Comparison of ENCODE assay signal across 18 cellular contexts in genomic region chr15:65275728-65276126, GRCh38. TPM values are rescaled to one million over a fixed set of nuclear protein-coding genes. Genes with fewer than 3 reads are reported as not detected.
DNase-seq lines count a peak whose midpoint lies in the region; ATAC-seq and TF ChIP-seq lines count a peak whose summit lies in the region.
"Had no signal": no experiment of that assay in that cellular context is flagged by ENCODE, and none has a peak within 500 bp of the region (broad histone marks: within the 10 kb centered on the region; RNA-seq: fewer than 3 reads in every experiment).

No MANE protein-coding gene starts in this region.

- peak overlapping the region; percentile 21 for H3K27ac ChIP-seq in AG04450 (ENCODE audit: low read depth, low read length)
- H3K27ac ChIP-seq: body of pancreas, left ventricle myocardium inferior, parathyroid adenoma, SJCRH30 had no signal

- H3K4me3 ChIP-seq in AG04450 (ENCODE audit: low read depth, low read length): no peak overlapping the region
- H3K4me3 ChIP-seq: body of pancreas, left ventricle myocardium inferior, SJCRH30 had no signal

- H3K36me3 Mint-ChIP-seq in activated T-helper 17 cell treated with anti-CD3 and anti-CD28 coated beads, Interleukin-2, amount 50 U/mL, for 72 hours (ENCODE audit: low read depth): peaks cover 11% of the 10 kb centered on the region

- no peaks in the 10 kb centered on the region for H3K9me3 Mint-ChIP-seq in activated T-helper 17 cell treated with anti-CD3 and anti-CD28 coated beads, Interleukin-2, amount 50 U/mL, for 72 hours
- H3K9me3 Mint-ChIP-seq: endodermal cell had no signal

- intact Hi-C loops in left colon (cut with DNase I, micrococcal nuclease) (loop anchor here in 1 of 2 donors (2.0 kb wide), 1 partner anchor 87 kb away; no protein-coding TSS in a partner anchor), posterior cingulate gyrus (cut with DNase I) (no loop called here)

- no peaks in the 10 kb centered on the region for H3K27me3 ChIP-seq in AG04450 (ENCODE audit: control insufficient read depth, insufficient read depth, low read length)
- H3K27me3 ChIP-seq: body of pancreas, SJCRH30 had no signal

- peaks cover 21% of the 10 kb centered on the region for H3K4me1 Mint-ChIP-seq in activated T-helper 17 cell treated with anti-CD3 and anti-CD28 coated beads, Interleukin-2, amount 50 U/mL, for 72 hours

- POLR2A ChIA-PET in AG04450 (lab: Yijun Ruan, JAX): interaction anchor here (0.6 to 1.2 kb wide), 2 partner anchors 90 to 362 kb away, joined by 3 read pairs; partner anchors contain the start of gene CLPX

- H3K27ac Mint-ChIP-seq in activated T-helper 17 cell treated with anti-CD3 and anti-CD28 coated beads, Interleukin-2, amount 50 U/mL, for 72 hours: peak overlapping the region; percentile 22
- H3K27ac Mint-ChIP-seq: endodermal cell had no signal

- ATAC-seq in activated T-helper 17 cell treated with anti-CD3 and anti-CD28 coated beads, Interleukin-2, amount 50 U/mL, for 72 hours (replicated peaks): peak; percentile 11
- ATAC-seq in left colon: peak; percentile 13
- ATAC-seq: body of pancreas had no signal

- CTCF ChIA-PET in AG04450 (lab: Charles Lee): interaction anchor here (0.9 to 1.3 kb wide), 2 partner anchors 11 to 90 kb away, joined by 3 to 8 read pairs; partner anchors contain the start of genes CLPX and PARP16

- no peak for TF ChIP-seq CTCF in AG04450 (IDR thresholded peaks at IDR 0.05; ENCODE audit: low read depth, low read length)
- no peak for TF ChIP-seq CTCF in GM13976 (IDR thresholded peaks at IDR 0.05; ENCODE audit: borderline replicate concordance, control extremely low read depth, extremely low read depth, insufficient read depth, missing control alignments)

- H3K4me3 Mint-ChIP-seq in activated T-helper 17 cell treated with anti-CD3 and anti-CD28 coated beads, Interleukin-2, amount 50 U/mL, for 72 hours: no peak overlapping the region
- H3K4me3 Mint-ChIP-seq: endodermal cell had no signal

- H3K9me3 ChIP-seq in AG04450 (ENCODE audit: control insufficient read depth, insufficient read depth, low read length): no peaks in the 10 kb centered on the region
- H3K9me3 ChIP-seq: body of pancreas, left ventricle myocardium inferior, SJCRH30 had no signal

- in situ Hi-C loops in GM13976 (cut with MboI; ENCODE audit: low sequenced_read_pairs, unreplicated experiment): loop anchor here (25.0 kb wide), 2 partner anchors 88 to 238 kb away; partner anchors contain the start of genes CLPX, MTFMT and SLC51B

- no peaks in the 10 kb centered on the region for H3K27me3 Mint-ChIP-seq in activated T-helper 17 cell treated with anti-CD3 and anti-CD28 coated beads, Interleukin-2, amount 50 U/mL, for 72 hours

- DNase-seq in AG04450 (ENCODE audit: low read depth, low spot score) (no peak), HCEC 1CT (peak; percentile 2), left colon (no peak), GM13976 (ENCODE audit: low spot score) (no peak), posterior cingulate gyrus (no peak), SKM-1 (lab: John Stamatoyannopoulos, UW; ENCODE audit: unreplicated experiment) (no peak)
- DNase-seq in stimulated activated naive CD4-positive, alpha-beta T cell (lab: John Stamatoyannopoulos, UW): no peak
- DNase-seq: AML-193, body of pancreas, endodermal cell, GDM1, left ventricle myocardium inferior, NCI-H1417 treated with DMSO at 0.1 percent for 48 hours, NCI-H524 treated with DMSO at 0.1 percent for 48 hours, SJCRH30 had no signal

RNA-seq across cellular contexts. Expression of gene PARP16, which starts 11.0 kb away (rescaled TPM):
- 4.5 and 5.3 TPM in 2 replicates for polyA plus RNA-seq in AG04450 (2011; rRNA removed)
- 4.1 and 4.6 TPM in 2 replicates for polyA minus RNA-seq in AG04450 (2011; rRNA and poly(A)+ RNA removed)
- total RNA-seq in activated T-helper 17 cell treated with anti-CD3 and anti-CD28 coated beads, Interleukin-2, amount 50 U/mL, for 72 hours: 10 to 100 TPM; 19.8 to 22.0 TPM
- 1 to 10 TPM; 7.6 to 9.0 TPM for total RNA-seq in left colon

RNA-seq across cellular contexts. Expression of gene RNU5A-1, which starts 20.1 kb away (rescaled TPM):
- not detected in 2 replicates for polyA plus RNA-seq in AG04450 (2011; rRNA removed)
- polyA minus RNA-seq in AG04450 (2011; rRNA and poly(A)+ RNA removed): under 0.01 TPM in 2 replicates
- not detected for total RNA-seq in activated T-helper 17 cell treated with anti-CD3 and anti-CD28 coated beads, Interleukin-2, amount 50 U/mL, for 72 hours
- not detected for total RNA-seq in left colon
- total RNA-seq: body of pancreas, endodermal cell, H1, left ventricle myocardium inferior, SJCRH30 had no signal
- polyA plus RNA-seq: H1 had no signal

RNA-seq across cellular contexts. Expression of gene RNU5B-1, which starts 28.8 kb away (rescaled TPM):
- not detected in 2 replicates for polyA plus RNA-seq in AG04450 (2011; rRNA removed)
- under 0.01 TPM in 2 replicates for polyA minus RNA-seq in AG04450 (2011; rRNA and poly(A)+ RNA removed)
- total RNA-seq in activated T-helper 17 cell treated with anti-CD3 and anti-CD28 coated beads, Interleukin-2, amount 50 U/mL, for 72 hours: 10 to 100 TPM in 1 of 2 donors, not detected in 1; 14.1 TPM
- not detected for total RNA-seq in left colon
- total RNA-seq: body of pancreas, H1, SJCRH30 had no signal
- polyA plus RNA-seq: H1 had no signal
